Comparison of ENCODE assay signal across 8 cellular contexts in genomic region chr2:212595036-212595654, GRCh38. TPM values are rescaled to one million over a fixed set of nuclear protein-coding genes. Genes with fewer than 3 reads are reported as not detected.
DNase-seq lines count a peak whose midpoint lies in the region; ATAC-seq and TF ChIP-seq lines count a peak whose summit lies in the region.

No MANE protein-coding gene starts in this region.

- H3K4me3 ChIP-seq in CD8-positive, alpha-beta T cell (ENCODE audit: low read depth, low read length), result no peak overlapping the region
- no peak overlapping the region for H3K4me3 ChIP-seq in transverse colon

- DNase-seq in Calu3 (no peak), GM20000 (ENCODE audit: low spot score) (peak; percentile 7), NCI-H2081 treated with DMSO at 0.1 percent for 48 hours (lab: John Stamatoyannopoulos, UW) (peak; percentile 54), erythroblast (lab: John Stamatoyannopoulos, UW) (peak; percentile 1 to 6), T-cell (no peak), transverse colon (no peak)
- no peak for DNase-seq in NK-92 treated with Interleukin-12 subunit alpha and Interleukin-12 subunit beta, amount 100 ng/mL, for 24 hours (lab: John Stamatoyannopoulos, UW)
- DNase-seq in CD8-positive, alpha-beta T cell, result no peak

- no peaks in the 10 kb centered on the region for H3K27me3 ChIP-seq in CD8-positive, alpha-beta T cell (ENCODE audit: insufficient read depth, low read length)
- no peaks in the 10 kb centered on the region for H3K27me3 ChIP-seq in transverse colon

- no TSS peak for BruUV-seq in Calu3 (replicated peaks; lab: Mats Ljungman, UMichigan)

- H3K36me3 ChIP-seq in CD8-positive, alpha-beta T cell (ENCODE audit: insufficient read depth, low read length), result no peaks in the 10 kb centered on the region
- no peaks in the 10 kb centered on the region for H3K36me3 ChIP-seq in transverse colon

- intact Hi-C loops in Calu3 (cut with micrococcal nuclease; ENCODE audit: unreplicated experiment) (loop anchor here (2.0 to 5.0 kb wide), 3 partner anchors 72 to 558 kb away; no protein-coding TSS in a partner anchor), transverse colon (cut with DNase I; ENCODE audit: low total_unique reads) (no loop called here)
- intact Hi-C loops in CD8-positive, alpha-beta T cell (cut with DNase I, micrococcal nuclease), result no loop called here

- ATAC-seq in CD8-positive, alpha-beta T cell, result no peak
- no peak for ATAC-seq in T-cell (replicated peaks in 1 of 4)

- H3K27me3 Mint-ChIP-seq in Calu3 (ENCODE audit: unreplicated experiment) (no peaks in the 10 kb centered on the region), T-cell (peaks cover 0 to 4% of the 10 kb centered on the region in 2 donors)
- H3K27me3 Mint-ChIP-seq in CD8-positive, alpha-beta T cell (ENCODE audit: low read depth), result peaks cover 6% of the 10 kb centered on the region

- TF ChIP-seq POLR2A in erythroblast (IDR thresholded peaks at IDR 0.05; ENCODE audit: low read length) (no peak), transverse colon (IDR thresholded peaks at IDR 0.05) (no peak)

- TF ChIP-seq EP300 in transverse colon (IDR thresholded peaks at IDR 0.05; ENCODE audit: low read depth), result no peak

- POLR2A ChIA-PET in CD8-positive, alpha-beta T cell (lab: Charles Lee), result no interaction called here
- POLR2A ChIA-PET in T-cell (lab: Charles Lee), result no interaction called here

- H3K4me3 Mint-ChIP-seq in Calu3 (ENCODE audit: low read depth, unreplicated experiment), result no peak overlapping the region
- no peak overlapping the region for H3K4me3 Mint-ChIP-seq in CD8-positive, alpha-beta T cell
- H3K4me3 Mint-ChIP-seq in T-cell, result no peak overlapping the region

- 31 to 36% methylated on average over 3 of the region's 3 CpGs for WGBS in transverse colon (ENCODE audit: low coverage in 1 of 2), 2 donors

- H3K27ac ChIP-seq in CD8-positive, alpha-beta T cell (ENCODE audit: low read depth, low read length), result no peak overlapping the region
- H3K27ac ChIP-seq in transverse colon, result no peak overlapping the region

- TF ChIP-seq CTCF in Calu3 (IDR thresholded peaks at IDR 0.05; ENCODE audit: unreplicated experiment) (peak; percentile 31), GM20000 (IDR thresholded peaks at IDR 0.05; ENCODE audit: extremely low read depth, missing control alignments) (no peak), transverse colon (IDR thresholded peaks at IDR 0.05) (no peak)
- no peak for TF ChIP-seq CTCF in CD8-positive, alpha-beta T cell (IDR thresholded peaks at IDR 0.05)

- H3K4me1 Mint-ChIP-seq in Calu3 (ENCODE audit: low read depth, unreplicated experiment) (peaks cover 1% of the 10 kb centered on the region), T-cell (no peaks in the 10 kb centered on the region)
- H3K4me1 Mint-ChIP-seq in CD8-positive, alpha-beta T cell (ENCODE audit: low read depth), result no peaks in the 10 kb centered on the region

- in situ Hi-C loops in transverse colon (cut with MboI; ENCODE audit: low pct_ligation_motif_present in 1 of 4, low pct_unique_long_range_greater_than_20kb in 1 of 4, low sequenced_read_pairs in 3 of 4), result no loop called here

- no peaks in the 10 kb centered on the region for H3K4me1 ChIP-seq in CD8-positive, alpha-beta T cell (ENCODE audit: insufficient read depth, low read length)
- no peaks in the 10 kb centered on the region for H3K4me1 ChIP-seq in transverse colon

- no peak overlapping the region for H3K27ac Mint-ChIP-seq in Calu3 (ENCODE audit: unreplicated experiment)
- H3K27ac Mint-ChIP-seq in CD8-positive, alpha-beta T cell, result no peak overlapping the region
- H3K27ac Mint-ChIP-seq in T-cell, result no peak overlapping the region

- H3K36me3 Mint-ChIP-seq in Calu3 (ENCODE audit: insufficient read depth, unreplicated experiment) (no peaks in the 10 kb centered on the region), T-cell (no peaks in the 10 kb centered on the region)
- no peaks in the 10 kb centered on the region for H3K36me3 Mint-ChIP-seq in CD8-positive, alpha-beta T cell

- CTCF ChIA-PET in Calu3 (lab: Charles Lee) (no interaction called here), T-cell (lab: Charles Lee) (interaction anchor here in 1 of 2 donors (1.4 kb wide), 1 partner anchor 27 kb away, joined by 3 read pairs; no protein-coding TSS in a partner anchor)
- CTCF ChIA-PET in CD8-positive, alpha-beta T cell (lab: Charles Lee), result interaction anchor here (0.7 kb wide), 1 partner anchor 8 kb away, joined by 4 read pairs; no protein-coding TSS in a partner anchor

- no peaks in the 10 kb centered on the region for H3K9me3 Mint-ChIP-seq in Calu3 (ENCODE audit: low read depth, unreplicated experiment)
- H3K9me3 Mint-ChIP-seq in CD8-positive, alpha-beta T cell, result no peaks in the 10 kb centered on the region
- H3K9me3 Mint-ChIP-seq in T-cell, result no peaks in the 10 kb centered on the region

- H3K9me3 ChIP-seq in CD8-positive, alpha-beta T cell (ENCODE audit: low read length), result no peaks in the 10 kb centered on the region
- no peaks in the 10 kb centered on the region for H3K9me3 ChIP-seq in transverse colon

RNA-seq across cellular contexts. Expression of gene ERBB4, which starts 56.5 kb away (rescaled TPM):
- 2.2 and 2.9 TPM in 2 replicates for total RNA-seq in Calu3 (2022)
- total RNA-seq in CD8-positive, alpha-beta T cell, result not detected
- under 1 TPM in 2 of 5 donors, not detected in 3; 0.03 to 0.06 TPM for total RNA-seq in T-cell
- total RNA-seq in transverse colon, result 10 to 100 TPM in 1 of 4 donors, under 1 TPM in 2, not detected in 1; 0.16 to 12.7 (median 0.27) TPM

Comparison
In these comparisons a context has a peak if more than half of its experiments do, and no peak if none do; other contexts are left out.
1. DNase-seq: peak in GM20000 (single experiment), NCI-H2081 treated with DMSO at 0.1 percent for 48 hours (single experiment) and erythroblast (2 of 2); none in Calu3 (single experiment), NK-92 treated with Interleukin-12 subunit alpha and Interleukin-12 subunit beta, amount 100 ng/mL, for 24 hours (single experiment), CD8-positive, alpha-beta T cell (0 of 7), T-cell (0 of 34) and transverse colon (single experiment).